Comparison of ENCODE assay signal across 16 cellular contexts in the genomic region with DNA sequence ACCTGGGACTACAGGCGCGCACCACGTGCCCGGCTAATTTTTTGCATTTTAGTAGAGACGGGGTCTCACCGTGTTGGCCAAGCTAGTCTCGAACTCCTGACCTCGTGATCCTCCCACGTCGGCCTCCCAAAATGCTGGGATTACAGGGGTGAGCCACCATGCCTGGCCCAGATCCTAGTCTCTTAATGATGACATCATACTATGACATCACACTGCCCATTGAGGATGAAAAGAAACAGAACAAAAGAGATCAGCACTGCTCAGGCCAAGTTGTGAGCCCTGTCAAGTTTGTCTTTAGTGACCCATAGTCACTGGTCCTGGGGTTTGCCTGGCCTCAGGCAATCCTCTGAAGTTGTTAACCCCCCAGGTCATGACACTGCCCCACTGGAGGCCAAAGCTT. TPM values are rescaled to one million over a fixed set of nuclear protein-coding genes. Genes with fewer than 3 reads are reported as not detected.
DNase-seq lines count a peak whose midpoint lies in the region; ATAC-seq, FAIRE-seq and TF ChIP-seq lines count a peak whose summit lies in the region.
"Had no signal": no experiment of that assay in that cellular context is flagged by ENCODE, and none has a peak within 500 bp of the region (broad histone marks: within the 10 kb centered on the region; RNA-seq: fewer than 3 reads in every experiment).

No MANE protein-coding gene starts in this region.

- H3K9me1 ChIP-seq in keratinocyte (ENCODE audit: control insufficient read depth, extremely low read depth, insufficient read depth, low read length) = no peaks in the 10 kb centered on the region

- H3K36me3 ChIP-seq in HEK293 (ENCODE audit: control insufficient read depth in 2 of 2, insufficient read depth in 1 of 2, low read length in 2 of 2) (no peaks in the 10 kb centered on the region), RWPE2 (ENCODE audit: low read depth) (no peaks in the 10 kb centered on the region), endodermal cell (ENCODE audit: control insufficient read depth, insufficient read depth, low read length) (no peaks in the 10 kb centered on the region), keratinocyte (ENCODE audit: control insufficient read depth in 2 of 2, extremely low read depth in 1 of 2, insufficient read depth in 2 of 2, low read length in 2 of 2) (no peaks in the 10 kb centered on the region)
- H3K36me3 ChIP-seq: HAP-1 had no signal

- POLR2A ChIA-PET in HEK293 (lab: Yijun Ruan, JAX) = interaction anchor here (0.6 kb wide), 1 partner anchor 35 kb away, joined by 7 read pairs; no protein-coding TSS in a partner anchor

- no peaks in the 10 kb centered on the region for H3K27me3 Mint-ChIP-seq in endodermal cell (ENCODE audit: insufficient read depth)

- H3K9me3 Mint-ChIP-seq in endodermal cell = no peaks in the 10 kb centered on the region
- H3K9me3 Mint-ChIP-seq: CD4-positive, alpha-beta T cell had no signal

- no peak for DNase-seq in RWPE2 (ENCODE audit: low spot score)
- peak; percentile 13 for DNase-seq in endodermal cell
- no peak for DNase-seq in keratinocyte (ENCODE audit: low read depth, low spot score)
- no peak for DNase-seq in kidney tubule cell (ENCODE audit: low spot score)
- DNase-seq in activated CD8-positive, alpha-beta memory T cell treated with anti-CD3 and anti-CD28 coated beads for 24 hours = no peak
- DNase-seq: C1 segment of cervical spinal cord; Calu3; CD4-positive, alpha-beta T cell; DMS 273 treated with DMSO at 0.1 percent for 48 hours; GOT3 had no signal

- H3K27ac Mint-ChIP-seq in endodermal cell = no peak overlapping the region
- H3K27ac Mint-ChIP-seq: B cell; CD4-positive, alpha-beta T cell had no signal

- 90% methylated on average over 10 of the region's 10 CpGs for WGBS in endodermal cell (ENCODE audit: insufficient coverage in 1 of 2, insufficient read length in 1 of 2), 2 experiments

- H3K4me3 ChIP-seq in HEK293 (ENCODE audit: low read depth, low read length) (no peak overlapping the region), RWPE2 (ENCODE audit: severe bottlenecking) (no peak overlapping the region), endodermal cell (ENCODE audit: low read length) (no peak overlapping the region), keratinocyte (ENCODE audit: control insufficient read depth in 2 of 3, extremely low read depth in 1 of 3, insufficient read depth in 2 of 3, low read depth in 1 of 3, low read length in 3 of 3) (no peak overlapping the region)
- H3K4me3 ChIP-seq: HAP-1 had no signal

- no peak for TF ChIP-seq CTCF in HEK293 (tag by site-specific recombination; IDR thresholded peaks at IDR 0.05)
- no peak for TF ChIP-seq CTCF in RWPE2 (IDR thresholded peaks at IDR 0.05; ENCODE audit: poor library complexity, severe bottlenecking)
- no peak for TF ChIP-seq CTCF in endodermal cell (conservative IDR thresholded peaks at IDR 0.05)
- TF ChIP-seq CTCF in keratinocyte (optimal IDR thresholded peaks at IDR 0.05 in 1 of 3, IDR thresholded peaks at IDR 0.05 in 1 of 3, conservative IDR thresholded peaks at IDR 0.05 in 1 of 3; ENCODE audit: extremely low read depth in 1 of 3, insufficient read depth in 2 of 3, low read length in 3 of 3) = no peak

- H3K79me2 ChIP-seq in keratinocyte (ENCODE audit: control insufficient read depth, insufficient read depth, low read length) = no peaks in the 10 kb centered on the region

- no peaks in the 10 kb centered on the region for H3K36me3 Mint-ChIP-seq in endodermal cell (ENCODE audit: low read depth)

- H3K27ac ChIP-seq in HEK293 (ENCODE audit: extremely low read depth, low read depth, low read length) (no peak overlapping the region), RWPE2 (ENCODE audit: poor library complexity, severe bottlenecking) (peak overlapping the region; percentile 48), endodermal cell (ENCODE audit: low read depth, low read length) (no peak overlapping the region), keratinocyte (ENCODE audit: control insufficient read depth, insufficient read depth, low read length) (peak overlapping the region; percentile 81)
- H3K27ac ChIP-seq: HL-60 had no signal

- no peak for FAIRE-seq in keratinocyte (lab: Jason Lieb, UNC)
- FAIRE-seq: A204.1 had no signal

- H3K4me3 Mint-ChIP-seq in endodermal cell = no peak overlapping the region
- H3K4me3 Mint-ChIP-seq: B cell; CD4-positive, alpha-beta T cell had no signal

- H3K4me1 ChIP-seq in HEK293 (ENCODE audit: control insufficient read depth, insufficient read depth, low read length) (peaks cover 11% of the 10 kb centered on the region), RWPE2 (ENCODE audit: insufficient read depth, poor library complexity, severe bottlenecking) (peaks cover 10% of the 10 kb centered on the region), endodermal cell (ENCODE audit: control insufficient read depth, insufficient read depth, low read length) (peaks cover 3% of the 10 kb centered on the region), keratinocyte (ENCODE audit: control insufficient read depth, extremely low read depth, insufficient read depth, low read length) (peaks cover 18% of the 10 kb centered on the region)
- H3K4me1 ChIP-seq: HAP-1 had no signal

- H2AFZ ChIP-seq in keratinocyte (ENCODE audit: control insufficient read depth, low read length) = peak overlapping the region; percentile 4

- H3K9ac ChIP-seq in endodermal cell (ENCODE audit: extremely low read depth, low read length, poor library complexity, severe bottlenecking) = no peak overlapping the region
- H3K9ac ChIP-seq in keratinocyte (ENCODE audit: control insufficient read depth, extremely low read depth, insufficient read depth, low read length) = peak overlapping the region; percentile 58

- CTCF ChIA-PET in HEK293 (lab: Yijun Ruan, JAX) = no interaction called here

- dilution Hi-C loops in keratinocyte (cut with MboI; ENCODE audit: extremely low pct_ligation_motif_present, low sequenced_read_pairs) = no loop called here

- H3K4me2 ChIP-seq in keratinocyte (ENCODE audit: control insufficient read depth, extremely low read depth, insufficient read depth, low read depth, low read length) = peak overlapping the region; percentile 58

- H3K4me1 Mint-ChIP-seq in endodermal cell = peaks cover 25% of the 10 kb centered on the region
- H3K4me1 Mint-ChIP-seq: B cell had no signal

- ATAC-seq in RWPE2 (ENCODE audit: low read depth) (no peak), GM18870 (IDR thresholded peaks at IDR 0.05; ENCODE audit: unreplicated experiment) (no peak)

- H4K20me1 ChIP-seq in keratinocyte (ENCODE audit: control insufficient read depth, extremely low read depth, insufficient read depth, low read length) = no peaks in the 10 kb centered on the region

- H3K27me3 ChIP-seq in RWPE2 (ENCODE audit: insufficient read depth, poor library complexity, severe bottlenecking) (no peaks in the 10 kb centered on the region), endodermal cell (ENCODE audit: control insufficient read depth, insufficient read depth, low read length, poor library complexity, severe bottlenecking) (no peaks in the 10 kb centered on the region), keratinocyte (ENCODE audit: control insufficient read depth, extremely low read depth, insufficient read depth, low read length) (no peaks in the 10 kb centered on the region)

- no peaks in the 10 kb centered on the region for H3K9me3 ChIP-seq in HEK293 (ENCODE audit: control insufficient read depth, insufficient read depth, low read depth, low read length)
- no peaks in the 10 kb centered on the region for H3K9me3 ChIP-seq in RWPE2 (ENCODE audit: severe bottlenecking)
- H3K9me3 ChIP-seq in endodermal cell (ENCODE audit: control insufficient read depth, low read length) = no peaks in the 10 kb centered on the region
- no peaks in the 10 kb centered on the region for H3K9me3 ChIP-seq in keratinocyte (ENCODE audit: control insufficient read depth, low read depth, low read length)
- H3K9me3 ChIP-seq: HAP-1 had no signal

TF ChIP-seq in HEK293, 187 proteins besides CTCF, POLR2A, EP300 and RAD21 (continues in another document):
- TF ChIP-seq ZNF521 (tag by site-specific recombination; IDR thresholded peaks at IDR 0.05) = no peak
- peak; percentile 70 for TF ChIP-seq ZBTB21 (tag by site-specific recombination; IDR thresholded peaks at IDR 0.05)
- no peak for TF ChIP-seq BCL11B (tag by site-specific recombination; IDR thresholded peaks at IDR 0.05; ENCODE audit: low read depth)
- TF ChIP-seq ZNF629 (tag by site-specific recombination; IDR thresholded peaks at IDR 0.05) = peak; percentile 88
- TF ChIP-seq ZNF510 (tag by site-specific recombination; IDR thresholded peaks at IDR 0.05; ENCODE audit: insufficient replicate concordance) = no peak
- no peak for TF ChIP-seq KLF7 (tag by site-specific recombination; IDR thresholded peaks at IDR 0.05; ENCODE audit: borderline replicate concordance)
- no peak for TF ChIP-seq ZNF202 (tag by site-specific recombination; IDR thresholded peaks at IDR 0.05; ENCODE audit: borderline replicate concordance)
- TF ChIP-seq ZNF701 (tag by site-specific recombination; IDR thresholded peaks at IDR 0.05) = no peak
- TF ChIP-seq ZNF184 (tag by site-specific recombination; IDR thresholded peaks at IDR 0.05) = no peak
- no peak for TF ChIP-seq ZNF530 (tag by site-specific recombination; IDR thresholded peaks at IDR 0.05; ENCODE audit: low read depth)
- TF ChIP-seq, protein P1, sequence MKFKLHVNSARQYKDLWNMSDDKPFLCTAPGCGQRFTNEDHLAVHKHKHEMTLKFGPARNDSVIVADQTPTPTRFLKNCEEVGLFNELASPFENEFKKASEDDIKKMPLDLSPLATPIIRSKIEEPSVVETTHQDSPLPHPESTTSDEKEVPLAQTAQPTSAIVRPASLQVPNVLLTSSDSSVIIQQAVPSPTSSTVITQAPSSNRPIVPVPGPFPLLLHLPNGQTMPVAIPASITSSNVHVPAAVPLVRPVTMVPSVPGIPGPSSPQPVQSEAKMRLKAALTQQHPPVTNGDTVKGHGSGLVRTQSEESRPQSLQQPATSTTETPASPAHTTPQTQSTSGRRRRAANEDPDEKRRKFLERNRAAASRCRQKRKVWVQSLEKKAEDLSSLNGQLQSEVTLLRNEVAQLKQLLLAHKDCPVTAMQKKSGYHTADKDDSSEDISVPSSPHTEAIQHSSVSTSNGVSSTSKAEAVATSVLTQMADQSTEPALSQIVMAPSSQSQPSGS (tag by site-specific recombination; IDR thresholded peaks at IDR 0.05; ENCODE audit: low read depth) = peak; percentile 94
- TF ChIP-seq ZBTB48 (tag by site-specific recombination; IDR thresholded peaks at IDR 0.05) = no peak

RNA-seq across cellular contexts. Expression of a gene that starts 21.3 kb away (rescaled TPM):
- under 1 TPM; 0.60 to 0.68 TPM for total RNA-seq in endodermal cell
- 0.36 TPM for polyA plus RNA-seq in endodermal cell (2013, experiment 1 of 2)
- 0.21 TPM for polyA plus RNA-seq in endodermal cell (2013, experiment 2 of 2)
- polyA plus RNA-seq in keratinocyte = 0.18 to 0.77 TPM (median 0.23 TPM) in 3 replicates
- not detected for polyA plus RNA-seq in keratinocyte (2011; ENCODE audit: low read depth)
- 0.16 and 0.21 TPM in 2 replicates for polyA plus RNA-seq in keratinocyte (2011; cell fraction: cytosol; rRNA removed)
- 0.35 and 0.36 TPM in 2 replicates for polyA plus RNA-seq in keratinocyte (2011; cell fraction: nucleus; rRNA removed)
- 0.95 TPM in 1 of 2 replicates, not detected in the other for polyA plus RNA-seq in keratinocyte (2012; ENCODE audit: low replicate concordance)
- polyA minus RNA-seq in keratinocyte = 0.30 to 2.1 TPM (median 0.42 TPM) in 3 replicates
- polyA minus RNA-seq in keratinocyte (2011; cell fraction: cytosol; rRNA and poly(A)+ RNA removed) = not detected
- 0.31 and 0.42 TPM in 2 replicates for polyA minus RNA-seq in keratinocyte (2011; cell fraction: nucleus; rRNA and poly(A)+ RNA removed)
- total RNA-seq: B cell; CD4-positive, alpha-beta T cell had no signal

Comparison
In these comparisons a context has a peak if more than half of its experiments do, and no peak if none do; other contexts are left out.
1. H3K27ac ChIP-seq: peak in RWPE2 (single experiment) and keratinocyte (single experiment); none in HEK293 (single experiment) and endodermal cell (single experiment).